In genomic region chr16:12311887-12312286, GRCh38 we compare ENCODE assay signal across 24 cellular contexts.
DNase-seq lines count a peak whose midpoint lies in the region; ATAC-seq and TF ChIP-seq lines count a peak whose summit lies in the region.
"Had no signal": no experiment of that assay in that cellular context is flagged by ENCODE, and none has a peak within 500 bp of the region (broad histone marks: within the 10 kb centered on the region; RNA-seq: fewer than 3 reads in every experiment).

No MANE protein-coding gene starts in this region.

- POLR2A ChIA-PET in HEK293T (lab: Yijun Ruan, JAX), result no interaction called here

- ATAC-seq in GM19351 (IDR thresholded peaks at IDR 0.05; ENCODE audit: unreplicated experiment), result no peak
- ATAC-seq: activated CD8-positive, alpha-beta T cell treated with anti-CD3 and anti-CD28 coated beads for 36 hours; body of pancreas; stimulated activated naive CD8-positive, alpha-beta T cell treated with anti-CD3 and anti-CD28 coated beads, Interleukin-15, Interleukin-2, amounts not matched to agents 100 U/mL and 50 U/mL, for 24 hours had no signal

- peaks cover 6% of the 10 kb centered on the region for H3K4me1 Mint-ChIP-seq in activated T-helper 2 cell treated with anti-CD3 and anti-CD28 coated beads, Interferon-gamma antibody, Interleukin-2, Interleukin-4, amounts not matched to agents 10 μg/mL and 5 μg/mL and 100 μg/mL, durations not matched to agents 14 hours and 24 hours and 36 hours (ENCODE audit: low read depth)

- H3K9me3 Mint-ChIP-seq in activated T-helper 2 cell treated with anti-CD3 and anti-CD28 coated beads, Interferon-gamma antibody, Interleukin-2, Interleukin-4, amounts not matched to agents 10 μg/mL and 5 μg/mL and 100 μg/mL, durations not matched to agents 14 hours and 24 hours and 36 hours, result no peaks in the 10 kb centered on the region
- H3K9me3 Mint-ChIP-seq: activated CD8-positive, alpha-beta T cell treated with anti-CD3 and anti-CD28 coated beads for 36 hours; nephron progenitor cell had no signal

- no peaks in the 10 kb centered on the region for H3K27me3 Mint-ChIP-seq in activated T-helper 2 cell treated with anti-CD3 and anti-CD28 coated beads, Interferon-gamma antibody, Interleukin-2, Interleukin-4, amounts not matched to agents 10 μg/mL and 5 μg/mL and 100 μg/mL, durations not matched to agents 14 hours and 24 hours and 36 hours (ENCODE audit: low read depth)
- H3K27me3 Mint-ChIP-seq: activated CD8-positive, alpha-beta T cell treated with anti-CD3 and anti-CD28 coated beads for 36 hours had no signal

- no peak overlapping the region for H3K4me3 Mint-ChIP-seq in activated T-helper 2 cell treated with anti-CD3 and anti-CD28 coated beads, Interferon-gamma antibody, Interleukin-2, Interleukin-4, amounts not matched to agents 10 μg/mL and 5 μg/mL and 100 μg/mL, durations not matched to agents 14 hours and 24 hours and 36 hours (ENCODE audit: low read depth)
- H3K4me3 Mint-ChIP-seq: activated CD8-positive, alpha-beta T cell treated with anti-CD3 and anti-CD28 coated beads for 36 hours; nephron progenitor cell had no signal

- H3K27ac ChIP-seq in HUES64 (ENCODE audit: low read depth, low read length), result 0 out of 2 replicates have a peak overlapping the region, but pooled peaks have one; percentile 8
- H3K27ac ChIP-seq: body of pancreas, esophagus muscularis mucosa, hepatocyte, ovary, right lobe of liver had no signal

- CTCF ChIA-PET in HEK293T (lab: Yijun Ruan, JAX), result no interaction called here

- no peaks in the 10 kb centered on the region for H3K9me3 ChIP-seq in HUES64 (ENCODE audit: insufficient read depth, low read depth, low read length)
- H3K9me3 ChIP-seq: body of pancreas, esophagus muscularis mucosa, ovary, right lobe of liver had no signal

- intact Hi-C loops in activated T-helper 2 cell treated with anti-CD3 and anti-CD28 coated beads, Interferon-gamma antibody, Interleukin-2, Interleukin-4, amounts not matched to agents 10 μg/mL and 5 μg/mL and 100 μg/mL, durations not matched to agents 14 hours and 24 hours and 36 hours (cut with micrococcal nuclease), result no loop called here

- H3K27ac Mint-ChIP-seq in activated T-helper 2 cell treated with anti-CD3 and anti-CD28 coated beads, Interferon-gamma antibody, Interleukin-2, Interleukin-4, amounts not matched to agents 10 μg/mL and 5 μg/mL and 100 μg/mL, durations not matched to agents 14 hours and 24 hours and 36 hours, result no peak overlapping the region
- H3K27ac Mint-ChIP-seq: activated CD8-positive, alpha-beta T cell treated with anti-CD3 and anti-CD28 coated beads for 36 hours had no signal

- H3K36me3 Mint-ChIP-seq in activated T-helper 2 cell treated with anti-CD3 and anti-CD28 coated beads, Interferon-gamma antibody, Interleukin-2, Interleukin-4, amounts not matched to agents 10 μg/mL and 5 μg/mL and 100 μg/mL, durations not matched to agents 14 hours and 24 hours and 36 hours (ENCODE audit: low read depth), result no peaks in the 10 kb centered on the region

- H3K4me1 ChIP-seq in HUES64 (ENCODE audit: insufficient read depth, low read length), result peaks cover 24% of the 10 kb centered on the region

- no peaks in the 10 kb centered on the region for H3K27me3 ChIP-seq in HUES64 (ENCODE audit: insufficient read depth, low read length)
- H3K27me3 ChIP-seq: body of pancreas, esophagus muscularis mucosa, hepatocyte, ovary, right lobe of liver had no signal

- peak; percentile 8 for DNase-seq in ELR (ENCODE audit: low read depth)
- peak; percentile 11 for DNase-seq in amniotic epithelial cell (ENCODE audit: low read depth)
- DNase-seq in kidney tubule cell (ENCODE audit: low spot score), result peak; percentile 42
- no peak for DNase-seq in COR-L47 (lab: John Stamatoyannopoulos, UW)
- DNase-seq in activated T-helper 2 cell treated with anti-CD3 and anti-CD28 coated beads, Interferon-gamma antibody, Interleukin-2, Interleukin-4, amounts not matched to agents 10 μg/mL and 5 μg/mL and 100 μg/mL, durations not matched to agents 14 hours and 24 hours and 36 hours (ENCODE audit: low spot score), result no peak
- no peak for DNase-seq in HEK293T (ENCODE audit: extremely low spot score)
- DNase-seq: activated CD4-positive, alpha-beta T cell treated with anti-CD3 and anti-CD28 coated beads for 1 hour; activated CD8-positive, alpha-beta T cell treated with anti-CD3 and anti-CD28 coated beads for 36 hours; activated gamma-delta T cell; body of pancreas; C1 segment of cervical spinal cord; effector CD8-positive, alpha-beta T cell; NCI-H1092 treated with DMSO at 0.1 percent for 48 hours; NCI-H2029; NCI-H748 treated with DMSO at 0.1 percent for 48 hours; SHP77; stimulated activated naive CD8-positive, alpha-beta T cell treated with anti-CD3 and anti-CD28 coated beads, Interleukin-15, Interleukin-2, amounts not matched to agents 100 U/mL and 50 U/mL, for 24 hours had no signal

- no peak overlapping the region for H3K9ac ChIP-seq in HUES64 (ENCODE audit: low read depth, low read length)

- no peaks in the 10 kb centered on the region for H3K36me3 ChIP-seq in HUES64 (ENCODE audit: insufficient read depth, low read length)
- H3K36me3 ChIP-seq: esophagus muscularis mucosa, ovary, right lobe of liver had no signal

- WGBS in HUES64, result 98% methylated on average over 2 of the region's 2 CpGs

- no peak overlapping the region for H3K4me3 ChIP-seq in HUES64 (ENCODE audit: low read length)
- H3K4me3 ChIP-seq: body of pancreas, esophagus muscularis mucosa, hepatocyte, ovary, right lobe of liver had no signal

TF ChIP-seq in HEK293T, 16 proteins besides CTCF, POLR2A, EP300 and RAD21:
- no peak for TF ChIP-seq NFRKB (IDR thresholded peaks at IDR 0.05)
- TF ChIP-seq CTBP1 (IDR thresholded peaks at IDR 0.05; ENCODE audit: borderline replicate concordance), result no peak
- TF ChIP-seq FOXK2 (IDR thresholded peaks at IDR 0.05), result no peak
- no peak for TF ChIP-seq L3MBTL2 (conservative IDR thresholded peaks at IDR 0.05)
- no peak for TF ChIP-seq ARNT (IDR thresholded peaks at IDR 0.05)
- TF ChIP-seq BHLHE40 (IDR thresholded peaks at IDR 0.05; ENCODE audit: borderline replicate concordance), result no peak
TF ChIP-seq in HEK293T: peak in this region for 0.

Comparison
In these comparisons a context has a peak if more than half of its experiments do, and no peak if none do; other contexts are left out.
1. DNase-seq: peak in ELR (single experiment), amniotic epithelial cell (single experiment) and kidney tubule cell (single experiment); none in COR-L47 (single experiment), activated T-helper 2 cell treated with anti-CD3 and anti-CD28 coated beads, Interferon-gamma antibody, Interleukin-2, Interleukin-4, amounts not matched to agents 10 μg/mL and 5 μg/mL and 100 μg/mL, durations not matched to agents 14 hours and 24 hours and 36 hours (single experiment) and HEK293T (single experiment).